In the genomic region with DNA sequence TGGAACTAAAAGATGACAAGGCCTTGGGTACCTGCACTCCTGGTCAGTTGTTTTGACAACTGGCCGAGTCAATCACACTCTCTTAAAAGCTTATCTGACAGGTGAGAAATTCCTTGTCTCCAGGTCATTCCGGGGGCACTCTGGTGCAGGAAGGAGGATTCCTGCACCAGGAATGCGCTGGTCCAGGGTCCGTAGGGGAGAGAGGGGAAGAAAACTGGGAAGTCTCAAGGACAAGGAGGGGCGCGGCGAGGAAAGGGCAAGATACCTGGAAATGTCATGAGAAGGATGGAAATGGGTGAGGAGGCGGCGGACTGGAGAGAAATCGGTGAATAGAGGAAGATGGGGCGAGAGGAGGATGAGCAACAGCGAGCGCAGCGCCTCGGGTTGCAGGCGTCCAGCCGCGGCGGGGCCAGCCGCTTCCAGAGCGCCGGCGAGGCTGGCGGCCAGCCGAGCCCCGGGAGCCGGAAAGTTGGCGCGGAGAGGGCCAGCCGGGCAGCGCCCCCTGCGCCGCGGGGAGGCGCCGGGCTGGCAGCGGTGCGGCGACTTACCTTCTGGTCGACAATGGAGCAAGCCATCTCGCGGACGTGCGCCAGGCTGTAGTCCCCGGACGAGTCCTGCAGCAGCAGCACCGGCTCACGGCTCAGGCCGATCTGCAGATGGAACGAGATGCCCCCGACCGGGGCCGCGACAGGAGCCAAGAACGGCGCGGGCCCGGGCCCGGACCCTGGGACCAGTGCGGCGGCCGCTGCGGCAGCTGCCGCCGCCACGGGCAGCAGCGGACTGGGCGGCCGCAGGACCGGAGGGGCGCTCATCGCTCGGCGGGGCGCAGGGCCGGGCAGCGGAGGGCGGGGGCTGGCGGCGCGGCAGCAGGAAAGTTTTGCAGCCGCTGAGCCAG, we compare ENCODE assay signal across 9 cellular contexts. TPM values are rescaled to one million over a fixed set of nuclear protein-coding genes. Genes with fewer than 3 reads are reported as not detected.
DNase-seq lines count a peak whose midpoint lies in the region; ATAC-seq and TF ChIP-seq lines count a peak whose summit lies in the region.
"Had no signal": no experiment of that assay in that cellular context is flagged by ENCODE, and none has a peak within 500 bp of the region (broad histone marks: within the 10 kb centered on the region; RNA-seq: fewer than 3 reads in every experiment).

No MANE protein-coding gene starts in this region.

- peak; percentile 47 to 87 (median 86) for DNase-seq in NCI-H1417 (lab: John Stamatoyannopoulos, UW)
- DNase-seq in NCI-H1417 treated with DMSO at 0.1 percent for 48 hours (lab: John Stamatoyannopoulos, UW): no peak
- peak; percentile 48 for DNase-seq in HEK293T (ENCODE audit: extremely low spot score)
- peak; percentile 89 for DNase-seq in NCI-H446 treated with DMSO at 0.1 percent for 48 hours (lab: John Stamatoyannopoulos, UW)
- peak; percentile 28 for DNase-seq in cerebellum (ENCODE audit: low spot score)
- peak; percentile 82 for DNase-seq in islet precursor cell
- no peak for DNase-seq in activated CD8-positive, alpha-beta T cell treated with anti-CD3 and anti-CD28 coated beads for 36 hours

- H3K27ac Mint-ChIP-seq in activated CD8-positive, alpha-beta T cell treated with anti-CD3 and anti-CD28 coated beads for 36 hours: no peak overlapping the region

- peak overlapping the region; percentile 89 for H3K4me3 ChIP-seq in skeletal muscle satellite cell (ENCODE audit: low read length)
- H3K4me3 ChIP-seq: BLaER1 treated with 17β-estradiol and CSF1 and Interleukin-3, amounts not matched to agents 10 nM and 100 nM had no signal

- peaks cover 2% of the 10 kb centered on the region for H3K36me3 Mint-ChIP-seq in activated CD8-positive, alpha-beta T cell treated with anti-CD3 and anti-CD28 coated beads for 36 hours (ENCODE audit: low read depth)

- no peak for ATAC-seq in activated CD8-positive, alpha-beta T cell treated with anti-CD3 and anti-CD28 coated beads for 36 hours

- intact Hi-C loops in activated CD8-positive, alpha-beta T cell treated with anti-CD3 and anti-CD28 coated beads for 36 hours (cut with micrococcal nuclease): no loop called here

- H3K9me3 Mint-ChIP-seq in activated CD8-positive, alpha-beta T cell treated with anti-CD3 and anti-CD28 coated beads for 36 hours: no peaks in the 10 kb centered on the region

- no peaks in the 10 kb centered on the region for H3K9me3 ChIP-seq in skeletal muscle satellite cell (replicated peaks; ENCODE audit: low read length)

- no peak for TF ChIP-seq CTCF in activated CD8-positive, alpha-beta T cell treated with anti-CD3 and anti-CD28 coated beads for 36 hours (IDR thresholded peaks at IDR 0.05)

- peaks cover 32% of the 10 kb centered on the region for H3K27me3 Mint-ChIP-seq in activated CD8-positive, alpha-beta T cell treated with anti-CD3 and anti-CD28 coated beads for 36 hours

- H3K4me2 ChIP-seq in skeletal muscle satellite cell (ENCODE audit: low read length): peak overlapping the region; percentile 92
- H3K4me2 ChIP-seq: BLaER1 treated with 17β-estradiol and CSF1 and Interleukin-3, amounts not matched to agents 10 nM and 100 nM had no signal

- CTCF ChIA-PET in HEK293T (lab: Yijun Ruan, JAX): no interaction called here
- CTCF ChIA-PET in activated CD8-positive, alpha-beta T cell treated with anti-CD3 and anti-CD28 coated beads for 36 hours (lab: Charles Lee): no interaction called here

- H3K4me1 Mint-ChIP-seq in activated CD8-positive, alpha-beta T cell treated with anti-CD3 and anti-CD28 coated beads for 36 hours (ENCODE audit: low read depth): peaks cover 6% of the 10 kb centered on the region

- no peaks in the 10 kb centered on the region for H3K27me3 ChIP-seq in skeletal muscle satellite cell (ENCODE audit: control insufficient read depth, insufficient read depth, low read length)
- H3K27me3 ChIP-seq: BLaER1 treated with 17β-estradiol and CSF1 and Interleukin-3, amounts not matched to agents 10 nM and 100 nM had no signal

- no peaks in the 10 kb centered on the region for H3K36me3 ChIP-seq in skeletal muscle satellite cell (ENCODE audit: insufficient read depth, low read length)
- H3K36me3 ChIP-seq: BLaER1 treated with 17β-estradiol and CSF1 and Interleukin-3, amounts not matched to agents 10 nM and 100 nM had no signal

- POLR2A ChIA-PET in HEK293T (lab: Yijun Ruan, JAX): no interaction called here
- POLR2A ChIA-PET in activated CD8-positive, alpha-beta T cell treated with anti-CD3 and anti-CD28 coated beads for 36 hours (lab: Charles Lee): no interaction called here

- H3K9ac ChIP-seq in skeletal muscle satellite cell (ENCODE audit: low read depth, low read length): peak overlapping the region; percentile 86
- H3K9ac ChIP-seq: BLaER1 treated with 17β-estradiol and CSF1 and Interleukin-3, amounts not matched to agents 10 nM and 100 nM had no signal

- no peak overlapping the region for H3K4me3 Mint-ChIP-seq in activated CD8-positive, alpha-beta T cell treated with anti-CD3 and anti-CD28 coated beads for 36 hours

- peaks cover 30% of the 10 kb centered on the region for H3K4me1 ChIP-seq in skeletal muscle satellite cell (ENCODE audit: control insufficient read depth, insufficient read depth, low read length)
- H3K4me1 ChIP-seq: BLaER1 treated with 17β-estradiol and CSF1 and Interleukin-3, amounts not matched to agents 10 nM and 100 nM had no signal

TF ChIP-seq in HEK293T, 16 proteins besides CTCF, POLR2A, EP300 and RAD21:
- TF ChIP-seq SUZ12 (IDR thresholded peaks at IDR 0.05): no peak
- TF ChIP-seq CTBP1 (IDR thresholded peaks at IDR 0.05; ENCODE audit: borderline replicate concordance): 0 out of 2 replicates have a peak, but pooled peaks have one; percentile 15

RNA-seq across cellular contexts. Expression of a gene that starts 0.7 kb away (rescaled TPM):
- 26.0 TPM for total RNA-seq in cerebellum
- 6.3 and 12.9 TPM in 2 replicates for total RNA-seq in skeletal muscle satellite cell (2012; rRNA removed)
- total RNA-seq in activated CD8-positive, alpha-beta T cell treated with anti-CD3 and anti-CD28 coated beads for 36 hours: not detected

Comparison
In these comparisons a context has a peak if more than half of its experiments do, and no peak if none do; other contexts are left out.
1. DNase-seq: peak in NCI-H1417 (3 of 3), HEK293T (single experiment), NCI-H446 treated with DMSO at 0.1 percent for 48 hours (single experiment), cerebellum (single experiment) and islet precursor cell (single experiment); none in NCI-H1417 treated with DMSO at 0.1 percent for 48 hours (single experiment) and activated CD8-positive, alpha-beta T cell treated with anti-CD3 and anti-CD28 coated beads for 36 hours (single experiment).
2. RNA of a gene that starts 0.7 kb away (total RNA-seq): 26.0 TPM in cerebellum (single experiment); not detected in activated CD8-positive, alpha-beta T cell treated with anti-CD3 and anti-CD28 coated beads for 36 hours; every median in the first group is over 10 times any median in the second.